In genomic region chr5:88235828-88236227, GRCh38 we compare ENCODE assay signal across 1 cellular context.
TF ChIP-seq lines count a peak whose summit lies in the region.

No MANE protein-coding gene starts in this region.

TF ChIP-seq in H1, 55 proteins besides CTCF, POLR2A, EP300 and RAD21:
- no peak for TF ChIP-seq JUN (IDR thresholded peaks at IDR 0.05; ENCODE audit: low read depth, low read length)
- no peak for TF ChIP-seq SP2 (IDR thresholded peaks at IDR 0.05; ENCODE audit: low read length)
- TF ChIP-seq SP1 (IDR thresholded peaks at IDR 0.05; ENCODE audit: low read depth, low read length) = no peak
- no peak for TF ChIP-seq CHD2 (IDR thresholded peaks at IDR 0.05; ENCODE audit: low read length)
- TF ChIP-seq TEAD4 (IDR thresholded peaks at IDR 0.05; ENCODE audit: low read depth, low read length) = no peak
- no peak for TF ChIP-seq PHF8 (conservative IDR thresholded peaks at IDR 0.05; ENCODE audit: low read depth, low read length)
- TF ChIP-seq JUND (IDR thresholded peaks at IDR 0.05; ENCODE audit: low read length) = no peak
- no peak for TF ChIP-seq TAF1 (IDR thresholded peaks at IDR 0.05; ENCODE audit: low read depth, low read length)
